In genomic region chr20:33401042-33401921, GRCh38 we compare ENCODE assay signal across 1 cellular context.
A peak's percentile ranks its signal among the peaks of the same experiment; 100 is the strongest.
TF ChIP-seq lines count a peak whose summit lies in the region.

TSS of gene CDK5RAP1 (minus strand) at chr20:33401519. CDS start at chr20:33397064, 4,455 bp downstream.

TF ChIP-seq in HepG2, 621 proteins besides CTCF, POLR2A, EP300 and RAD21 (continued from another document and continues in another):
- TF ChIP-seq MAFK (conservative IDR thresholded peaks at IDR 0.05 in 1 of 2, IDR thresholded peaks at IDR 0.05 in 1 of 2; ENCODE audit: low read length in 2 of 2), result peak in 1 of 2 experiments; percentile 30; a peak in 1 of 4 replicates
- peak; percentile 99 for TF ChIP-seq PHF5A (CRISPR knock-in tag; IDR thresholded peaks at IDR 0.05; ENCODE audit: low read depth, unreplicated experiment)
- TF ChIP-seq, protein P1, sequence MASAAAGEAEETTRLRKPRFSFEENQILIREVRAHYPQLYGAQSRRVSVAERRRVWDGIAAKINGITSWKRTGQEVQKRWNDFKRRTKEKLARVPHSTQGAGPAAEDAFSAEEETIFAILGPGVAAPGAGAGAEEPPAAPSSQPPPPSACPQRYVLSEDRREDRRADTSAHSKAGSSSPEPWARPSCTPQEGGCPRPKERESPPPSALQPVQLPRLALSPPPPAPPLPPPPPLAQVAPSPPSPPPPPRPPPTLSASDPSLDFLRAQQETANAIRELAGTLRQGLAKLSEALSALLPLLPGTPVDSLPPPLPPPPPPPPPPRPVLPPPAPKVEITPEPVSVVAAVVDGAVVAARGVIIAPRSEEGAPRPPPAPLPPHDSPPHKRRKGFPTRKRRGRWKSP (CRISPR knock-in tag; IDR thresholded peaks at IDR 0.05), result peak; percentile 94
- TF ChIP-seq, protein P2, sequence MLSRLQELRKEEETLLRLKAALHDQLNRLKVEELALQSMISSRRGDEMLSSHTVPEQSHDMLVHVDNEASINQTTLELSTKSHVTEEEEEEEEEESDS (CRISPR knock-in tag; IDR thresholded peaks at IDR 0.05; ENCODE audit: borderline replicate concordance), result peak; percentile 97; the same call in 1 of the 2 replicates
- peak; percentile 99 for TF ChIP-seq HOXA3 (CRISPR knock-in tag; IDR thresholded peaks at IDR 0.05)
- no peak for TF ChIP-seq REXO4 (CRISPR knock-in tag; IDR thresholded peaks at IDR 0.05; ENCODE audit: borderline replicate concordance)
- peak; percentile 85 for TF ChIP-seq ZNF24 (IDR thresholded peaks at IDR 0.05)
- TF ChIP-seq ZNF792 (CRISPR knock-in tag; IDR thresholded peaks at IDR 0.05), result peak; percentile 100
- peak; percentile 54; the same call in 1 of the 2 replicates for TF ChIP-seq BHLHE40 (IDR thresholded peaks at IDR 0.05; ENCODE audit: low read length)
- peak; percentile 99 for TF ChIP-seq ZNF670 (CRISPR knock-in tag; IDR thresholded peaks at IDR 0.05; ENCODE audit: borderline replicate concordance)
- TF ChIP-seq, protein P3, sequence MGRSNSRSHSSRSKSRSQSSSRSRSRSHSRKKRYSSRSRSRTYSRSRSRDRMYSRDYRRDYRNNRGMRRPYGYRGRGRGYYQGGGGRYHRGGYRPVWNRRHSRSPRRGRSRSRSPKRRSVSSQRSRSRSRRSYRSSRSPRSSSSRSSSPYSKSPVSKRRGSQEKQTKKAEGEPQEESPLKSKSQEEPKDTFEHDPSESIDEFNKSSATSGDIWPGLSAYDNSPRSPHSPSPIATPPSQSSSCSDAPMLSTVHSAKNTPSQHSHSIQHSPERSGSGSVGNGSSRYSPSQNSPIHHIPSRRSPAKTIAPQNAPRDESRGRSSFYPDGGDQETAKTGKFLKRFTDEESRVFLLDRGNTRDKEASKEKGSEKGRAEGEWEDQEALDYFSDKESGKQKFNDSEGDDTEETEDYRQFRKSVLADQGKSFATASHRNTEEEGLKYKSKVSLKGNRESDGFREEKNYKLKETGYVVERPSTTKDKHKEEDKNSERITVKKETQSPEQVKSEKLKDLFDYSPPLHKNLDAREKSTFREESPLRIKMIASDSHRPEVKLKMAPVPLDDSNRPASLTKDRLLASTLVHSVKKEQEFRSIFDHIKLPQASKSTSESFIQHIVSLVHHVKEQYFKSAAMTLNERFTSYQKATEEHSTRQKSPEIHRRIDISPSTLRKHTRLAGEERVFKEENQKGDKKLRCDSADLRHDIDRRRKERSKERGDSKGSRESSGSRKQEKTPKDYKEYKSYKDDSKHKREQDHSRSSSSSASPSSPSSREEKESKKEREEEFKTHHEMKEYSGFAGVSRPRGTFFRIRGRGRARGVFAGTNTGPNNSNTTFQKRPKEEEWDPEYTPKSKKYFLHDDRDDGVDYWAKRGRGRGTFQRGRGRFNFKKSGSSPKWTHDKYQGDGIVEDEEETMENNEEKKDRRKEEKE (IDR thresholded peaks at IDR 0.05), result no peak
- TF ChIP-seq ZNF7 (CRISPR knock-in tag; IDR thresholded peaks at IDR 0.05), result peak; percentile 73
- peak; percentile 73; the same call in 1 of the 2 replicates for TF ChIP-seq EHMT2 (IDR thresholded peaks at IDR 0.05; ENCODE audit: borderline replicate concordance, low read depth, low read length)
- peak; percentile 97 for TF ChIP-seq NR2C2 (CRISPR knock-in tag; IDR thresholded peaks at IDR 0.05; ENCODE audit: borderline replicate concordance)
- peak; percentile 97 for TF ChIP-seq ZNF749 (CRISPR knock-in tag; IDR thresholded peaks at IDR 0.05; ENCODE audit: borderline replicate concordance)
- TF ChIP-seq, protein P4, sequence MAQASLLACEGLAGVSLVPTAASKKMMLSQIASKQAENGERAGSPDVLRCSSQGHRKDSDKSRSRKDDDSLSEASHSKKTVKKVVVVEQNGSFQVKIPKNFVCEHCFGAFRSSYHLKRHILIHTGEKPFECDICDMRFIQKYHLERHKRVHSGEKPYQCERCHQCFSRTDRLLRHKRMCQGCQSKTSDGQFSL (CRISPR knock-in tag; IDR thresholded peaks at IDR 0.05), result peak; percentile 75; the same call in 1 of the 2 replicates
- peak; percentile 93 for TF ChIP-seq KLF9 (CRISPR knock-in tag; IDR thresholded peaks at IDR 0.05; ENCODE audit: low read depth)
- peak; percentile 99 for TF ChIP-seq ZZZ3 (CRISPR knock-in tag; IDR thresholded peaks at IDR 0.05; ENCODE audit: borderline replicate concordance)
- TF ChIP-seq GRHL1 (CRISPR knock-in tag; conservative IDR thresholded peaks at IDR 0.05), result no peak
- peak; percentile 99 for TF ChIP-seq ZNF510 (CRISPR knock-in tag; IDR thresholded peaks at IDR 0.05; ENCODE audit: low read depth)
- TF ChIP-seq ASH2L (IDR thresholded peaks at IDR 0.05; ENCODE audit: insufficient read length, low read depth, low read length), result peak; percentile 100
- peak; percentile 80 for TF ChIP-seq HMG20A (CRISPR knock-in tag; IDR thresholded peaks at IDR 0.05; ENCODE audit: borderline replicate concordance)
- peak; percentile 82; the same call in 1 of the 2 replicates for TF ChIP-seq ZSCAN30 (CRISPR knock-in tag; IDR thresholded peaks at IDR 0.05)
- no peak for TF ChIP-seq ARNT (IDR thresholded peaks at IDR 0.05)
- TF ChIP-seq ZNF713 (CRISPR knock-in tag; IDR thresholded peaks at IDR 0.05), result peak; percentile 96
- TF ChIP-seq ZSCAN31 (CRISPR knock-in tag; IDR thresholded peaks at IDR 0.05; ENCODE audit: low read depth), result peak; percentile 97
- peak; percentile 100 for TF ChIP-seq BRD4 (CRISPR knock-in tag; IDR thresholded peaks at IDR 0.05)
- TF ChIP-seq ZNF567 (CRISPR knock-in tag; IDR thresholded peaks at IDR 0.05; ENCODE audit: borderline replicate concordance), result peak; percentile 97
- TF ChIP-seq TP53 (CRISPR knock-in tag; conservative IDR thresholded peaks at IDR 0.05), result peak; percentile 87; the same call in 1 of the 2 replicates
- TF ChIP-seq, protein P5, sequence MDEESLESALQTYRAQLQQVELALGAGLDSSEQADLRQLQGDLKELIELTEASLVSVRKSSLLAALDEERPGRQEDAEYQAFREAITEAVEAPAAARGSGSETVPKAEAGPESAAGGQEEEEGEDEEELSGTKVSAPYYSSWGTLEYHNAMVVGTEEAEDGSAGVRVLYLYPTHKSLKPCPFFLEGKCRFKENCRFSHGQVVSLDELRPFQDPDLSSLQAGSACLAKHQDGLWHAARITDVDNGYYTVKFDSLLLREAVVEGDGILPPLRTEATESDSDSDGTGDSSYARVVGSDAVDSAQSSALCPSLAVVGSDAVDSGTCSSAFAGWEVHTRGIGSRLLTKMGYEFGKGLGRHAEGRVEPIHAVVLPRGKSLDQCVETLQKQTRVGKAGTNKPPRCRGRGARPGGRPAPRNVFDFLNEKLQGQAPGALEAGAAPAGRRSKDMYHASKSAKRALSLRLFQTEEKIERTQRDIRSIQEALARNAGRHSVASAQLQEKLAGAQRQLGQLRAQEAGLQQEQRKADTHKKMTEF (CRISPR knock-in tag; IDR thresholded peaks at IDR 0.05), result peak; percentile 100
- TF ChIP-seq FOXM1 (CRISPR knock-in tag; IDR thresholded peaks at IDR 0.05), result 0 out of 2 replicates have a peak, but pooled peaks have one; percentile 71
- peak; percentile 73; the same call in 1 of the 2 replicates for TF ChIP-seq TFAP4 (IDR thresholded peaks at IDR 0.05; ENCODE audit: borderline replicate concordance, low read depth)
- peak; percentile 95; the same call in 1 of the 2 replicates for TF ChIP-seq ZFP41 (CRISPR knock-in tag; IDR thresholded peaks at IDR 0.05; ENCODE audit: borderline replicate concordance)
- TF ChIP-seq, protein P6, sequence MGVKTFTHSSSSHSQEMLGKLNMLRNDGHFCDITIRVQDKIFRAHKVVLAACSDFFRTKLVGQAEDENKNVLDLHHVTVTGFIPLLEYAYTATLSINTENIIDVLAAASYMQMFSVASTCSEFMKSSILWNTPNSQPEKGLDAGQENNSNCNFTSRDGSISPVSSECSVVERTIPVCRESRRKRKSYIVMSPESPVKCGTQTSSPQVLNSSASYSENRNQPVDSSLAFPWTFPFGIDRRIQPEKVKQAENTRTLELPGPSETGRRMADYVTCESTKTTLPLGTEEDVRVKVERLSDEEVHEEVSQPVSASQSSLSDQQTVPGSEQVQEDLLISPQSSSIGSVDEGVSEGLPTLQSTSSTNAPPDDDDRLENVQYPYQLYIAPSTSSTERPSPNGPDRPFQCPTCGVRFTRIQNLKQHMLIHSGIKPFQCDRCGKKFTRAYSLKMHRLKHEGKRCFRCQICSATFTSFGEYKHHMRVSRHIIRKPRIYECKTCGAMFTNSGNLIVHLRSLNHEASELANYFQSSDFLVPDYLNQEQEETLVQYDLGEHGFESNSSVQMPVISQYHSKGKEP (CRISPR knock-in tag; IDR thresholded peaks at IDR 0.05), result peak; percentile 91; the same call in 1 of the 2 replicates
- peak; percentile 81; the same call in 1 of the 2 replicates for TF ChIP-seq LBX2 (CRISPR knock-in tag; IDR thresholded peaks at IDR 0.05; ENCODE audit: borderline replicate concordance)
- peak; percentile 90; the same call in 2 of the 3 replicates for TF ChIP-seq MXI1 (IDR thresholded peaks at IDR 0.05; ENCODE audit: borderline replicate concordance, low read depth, low read length)
- peak; percentile 72 for TF ChIP-seq SP2 (CRISPR knock-in tag; IDR thresholded peaks at IDR 0.05)
- TF ChIP-seq, protein P7, sequence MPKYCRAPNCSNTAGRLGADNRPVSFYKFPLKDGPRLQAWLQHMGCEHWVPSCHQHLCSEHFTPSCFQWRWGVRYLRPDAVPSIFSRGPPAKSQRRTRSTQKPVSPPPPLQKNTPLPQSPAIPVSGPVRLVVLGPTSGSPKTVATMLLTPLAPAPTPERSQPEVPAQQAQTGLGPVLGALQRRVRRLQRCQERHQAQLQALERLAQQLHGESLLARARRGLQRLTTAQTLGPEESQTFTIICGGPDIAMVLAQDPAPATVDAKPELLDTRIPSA (CRISPR knock-in tag; IDR thresholded peaks at IDR 0.05; ENCODE audit: borderline replicate concordance), result 0 out of 2 replicates have a peak, but pooled peaks have one; percentile 94
- no peak for TF ChIP-seq ZNF562 (CRISPR knock-in tag; IDR thresholded peaks at IDR 0.05; ENCODE audit: borderline replicate concordance)
- TF ChIP-seq PITX1 (CRISPR knock-in tag; IDR thresholded peaks at IDR 0.05), result peak; percentile 97
- TF ChIP-seq IRX3 (CRISPR knock-in tag; IDR thresholded peaks at IDR 0.05; ENCODE audit: borderline replicate concordance, low read depth), result peak; percentile 93; the same call in 1 of the 2 replicates
- peak; percentile 98 for TF ChIP-seq ZNF431 (CRISPR knock-in tag; IDR thresholded peaks at IDR 0.05; ENCODE audit: borderline replicate concordance, low read depth)
- peak; percentile 98 for TF ChIP-seq STAT5B (CRISPR knock-in tag; IDR thresholded peaks at IDR 0.05)
- 0 out of 2 replicates have a peak, but pooled peaks have one; percentile 57 for TF ChIP-seq HOXA7 (CRISPR knock-in tag; IDR thresholded peaks at IDR 0.05)
- no peak for TF ChIP-seq TBP (CRISPR knock-in tag; IDR thresholded peaks at IDR 0.05)
- TF ChIP-seq, protein P8, sequence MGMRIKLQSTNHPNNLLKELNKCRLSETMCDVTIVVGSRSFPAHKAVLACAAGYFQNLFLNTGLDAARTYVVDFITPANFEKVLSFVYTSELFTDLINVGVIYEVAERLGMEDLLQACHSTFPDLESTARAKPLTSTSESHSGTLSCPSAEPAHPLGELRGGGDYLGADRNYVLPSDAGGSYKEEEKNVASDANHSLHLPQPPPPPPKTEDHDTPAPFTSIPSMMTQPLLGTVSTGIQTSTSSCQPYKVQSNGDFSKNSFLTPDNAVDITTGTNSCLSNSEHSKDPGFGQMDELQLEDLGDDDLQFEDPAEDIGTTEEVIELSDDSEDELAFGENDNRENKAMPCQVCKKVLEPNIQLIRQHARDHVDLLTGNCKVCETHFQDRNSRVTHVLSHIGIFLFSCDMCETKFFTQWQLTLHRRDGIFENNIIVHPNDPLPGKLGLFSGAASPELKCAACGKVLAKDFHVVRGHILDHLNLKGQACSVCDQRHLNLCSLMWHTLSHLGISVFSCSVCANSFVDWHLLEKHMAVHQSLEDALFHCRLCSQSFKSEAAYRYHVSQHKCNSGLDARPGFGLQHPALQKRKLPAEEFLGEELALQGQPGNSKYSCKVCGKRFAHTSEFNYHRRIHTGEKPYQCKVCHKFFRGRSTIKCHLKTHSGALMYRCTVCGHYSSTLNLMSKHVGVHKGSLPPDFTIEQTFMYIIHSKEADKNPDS (CRISPR knock-in tag; IDR thresholded peaks at IDR 0.05), result 0 out of 2 replicates have a peak, but pooled peaks have one; percentile 50
- peak; percentile 97 for TF ChIP-seq CBFB (CRISPR knock-in tag; IDR thresholded peaks at IDR 0.05)
- TF ChIP-seq YY1 (IDR thresholded peaks at IDR 0.05; ENCODE audit: insufficient read depth, insufficient replicate concordance, low read depth, low read length), result peak; percentile 90
- TF ChIP-seq NFYB (CRISPR knock-in tag; IDR thresholded peaks at IDR 0.05), result peak; percentile 62
- TF ChIP-seq PAF1 (CRISPR knock-in tag; IDR thresholded peaks at IDR 0.05), result no peak
- peak; percentile 96; the same call in 1 of the 2 replicates for TF ChIP-seq KLF13 (CRISPR knock-in tag; IDR thresholded peaks at IDR 0.05)
- TF ChIP-seq SSRP1 (CRISPR knock-in tag; IDR thresholded peaks at IDR 0.05), result peak; percentile 100
- peak; percentile 91 for TF ChIP-seq ZC3H13 (CRISPR knock-in tag; IDR thresholded peaks at IDR 0.05)
- 0 out of 2 replicates have a peak, but pooled peaks have one; percentile 3 for TF ChIP-seq ZNF878 (CRISPR knock-in tag; IDR thresholded peaks at IDR 0.05)
- TF ChIP-seq ZNF138 (CRISPR knock-in tag; IDR thresholded peaks at IDR 0.05; ENCODE audit: low read depth), result peak; percentile 99
- TF ChIP-seq HNRNPH1 (optimal IDR thresholded peaks at IDR 0.05; ENCODE audit: low read depth, low read length), result peak; percentile 63
- TF ChIP-seq CHD4 (IDR thresholded peaks at IDR 0.05; ENCODE audit: borderline replicate concordance, low read length), result no peak; the same call in 1 of the 2 replicates
- TF ChIP-seq ZNF335 (CRISPR knock-in tag; IDR thresholded peaks at IDR 0.05), result peak; percentile 95
